8 cellular contexts compared by ENCODE assay signal in the genomic region with DNA sequence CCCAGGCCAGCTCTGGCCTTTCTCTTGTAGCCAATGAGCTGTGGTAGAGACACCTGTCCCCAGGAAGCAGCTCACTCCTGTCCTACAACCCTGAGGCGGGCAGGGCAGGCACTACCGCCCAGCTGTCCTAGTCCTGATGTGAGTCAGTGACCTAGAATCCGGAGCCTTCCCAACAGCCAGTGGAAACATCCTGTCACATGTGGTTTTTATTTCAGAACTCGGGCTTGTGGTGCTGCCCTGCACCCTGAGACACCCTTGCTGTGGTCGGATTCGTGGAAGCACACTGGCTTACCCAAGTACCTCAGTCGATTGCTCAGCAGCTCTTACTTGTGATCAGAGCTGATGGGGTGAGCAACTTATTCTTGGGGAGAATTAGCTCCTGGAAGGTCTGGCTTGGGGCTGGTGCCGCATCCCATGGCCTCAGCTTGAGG.
DNase-seq lines count a peak whose midpoint lies in the region; ATAC-seq and TF ChIP-seq lines count a peak whose summit lies in the region.

No MANE protein-coding gene starts in this region.

- no peak overlapping the region for H2BK5ac ChIP-seq in neuronal stem cell (ENCODE audit: low read length)

- H2BK120ac ChIP-seq in neuronal stem cell (ENCODE audit: low read depth, low read length) = no peak overlapping the region

- H3K36me3 ChIP-seq in osteoblast (ENCODE audit: insufficient read depth, low read length) (no peaks in the 10 kb centered on the region), neuronal stem cell (replicated peaks in 1 of 2; ENCODE audit: control insufficient read depth in 2 of 2, insufficient read depth in 2 of 2, low read length in 2 of 2) (no peaks in the 10 kb centered on the region)

- peaks cover 3% of the 10 kb centered on the region for H3K79me1 ChIP-seq in neuronal stem cell (ENCODE audit: low read depth, low read length)

- H3K79me2 ChIP-seq in osteoblast (ENCODE audit: insufficient read depth, low read length) = no peaks in the 10 kb centered on the region

- no peak overlapping the region for H3K4ac ChIP-seq in neuronal stem cell (ENCODE audit: low read length)

- peak; percentile 69 for DNase-seq in Daoy (ENCODE audit: low read depth)
- DNase-seq in LHCN-M2 (ENCODE audit: low read depth) = peak; percentile 100
- DNase-seq in activated effector memory CD4-positive, alpha-beta T cell treated with Interleukin-2 at 50 U/mL for 16 hours = peak; percentile 25
- DNase-seq in osteoblast (ENCODE audit: insufficient read length, low spot score, missing footprints) = peak; percentile 94
- no peak for DNase-seq in activated gamma-delta T cell (lab: John Stamatoyannopoulos, UW)
- no peak for DNase-seq in neuronal stem cell (ENCODE audit: low spot score)
- DNase-seq in activated T-cell treated with anti-CD3 and anti-CD28 coated beads for 4 hours = no peak

- H3K9me3 ChIP-seq in osteoblast (ENCODE audit: low read depth, low read length) (no peaks in the 10 kb centered on the region), neuronal stem cell (replicated peaks in 1 of 2; ENCODE audit: control insufficient read depth in 2 of 2, insufficient read depth in 1 of 2, low read depth in 1 of 2, low read length in 2 of 2) (no peaks in the 10 kb centered on the region)

- no peaks in the 10 kb centered on the region for H4K20me1 ChIP-seq in osteoblast (ENCODE audit: insufficient read depth, low read length)

- WGBS in neuronal stem cell (ENCODE audit: extremely low coverage in 2 of 2, insufficient read length in 2 of 2, insufficient replicate concordance in 1 of 2), 2 donors = no CpG with 5 or more reads among the region's 8 CpGs

- no peak overlapping the region for H3K23ac ChIP-seq in neuronal stem cell (ENCODE audit: low read depth, low read length, poor library complexity)

- H2AFZ ChIP-seq in osteoblast (ENCODE audit: low read length) (peak overlapping the region; percentile 62), neuronal stem cell (ENCODE audit: low read length) (no peak overlapping the region)

- no peak overlapping the region for H2BK12ac ChIP-seq in neuronal stem cell (ENCODE audit: low read length)

- no peak overlapping the region for H3K9ac ChIP-seq in neuronal stem cell (ENCODE audit: low read depth, low read length, poor library complexity)

- H3K18ac ChIP-seq in neuronal stem cell (ENCODE audit: low read length) = no peak overlapping the region

- no peak overlapping the region for H2AK5ac ChIP-seq in neuronal stem cell (ENCODE audit: low read depth, low read length)

- no peak overlapping the region for H3K4me3 ChIP-seq in osteoblast (ENCODE audit: insufficient read depth, low read length)
- no peak overlapping the region for H3K4me3 ChIP-seq in neuronal stem cell (ENCODE audit: low read length in 2 of 2)

- no peak for ATAC-seq in GM19452 (IDR thresholded peaks at IDR 0.05; ENCODE audit: unreplicated experiment)

- H3K4me1 ChIP-seq in osteoblast (ENCODE audit: insufficient read depth, low read length) = peaks cover 3% of the 10 kb centered on the region
- H3K4me1 ChIP-seq in neuronal stem cell (ENCODE audit: control insufficient read depth in 2 of 2, insufficient read depth in 1 of 2, low read depth in 1 of 2, low read length in 2 of 2) = no peaks in the 10 kb centered on the region

- H2BK15ac ChIP-seq in neuronal stem cell (ENCODE audit: low read length) = no peak overlapping the region

- H3K4me2 ChIP-seq in osteoblast (ENCODE audit: insufficient read depth, low read length) (no peak overlapping the region), neuronal stem cell (ENCODE audit: insufficient read depth, low read length, poor library complexity, severe bottlenecking) (no peak overlapping the region)

- no peak for TF ChIP-seq CTCF in osteoblast (IDR thresholded peaks at IDR 0.05; ENCODE audit: extremely low read depth, low read depth, low read length)

- no peak overlapping the region for H3K27ac ChIP-seq in osteoblast (ENCODE audit: low read depth, low read length)
- no peak overlapping the region for H3K27ac ChIP-seq in neuronal stem cell (replicated peaks; ENCODE audit: low read length)

- H4K91ac ChIP-seq in neuronal stem cell (ENCODE audit: low read depth, low read length, poor library complexity) = no peak overlapping the region

- H4K8ac ChIP-seq in neuronal stem cell (ENCODE audit: low read depth, low read length) = no peak overlapping the region

- H3K27me3 ChIP-seq in osteoblast (ENCODE audit: insufficient read depth, low read length) (peaks cover 8% of the 10 kb centered on the region), neuronal stem cell (ENCODE audit: control insufficient read depth in 3 of 3, insufficient read depth in 3 of 3, low read depth in 1 of 3, low read length in 3 of 3) (peaks cover 0 to 30% (median 0%) of the 10 kb centered on the region in 3 experiments)

- H3K14ac ChIP-seq in neuronal stem cell (ENCODE audit: low read length) = no peak overlapping the region

Comparison
In these comparisons a context has a peak if more than half of its experiments do, and no peak if none do; other contexts are left out.
1. DNase-seq: peak in Daoy (single experiment), LHCN-M2 (single experiment), activated effector memory CD4-positive, alpha-beta T cell treated with Interleukin-2 at 50 U/mL for 16 hours (single experiment) and osteoblast (single experiment); none in activated gamma-delta T cell (single experiment), neuronal stem cell (single experiment) and activated T-cell treated with anti-CD3 and anti-CD28 coated beads for 4 hours (single experiment).